ENCODE assay signal across 18 cellular contexts in genomic region chr11:94750319-94751215, GRCh38. TPM values are rescaled to one million over a fixed set of nuclear protein-coding genes. Genes with fewer than 3 reads are reported as not detected.
DNase-seq lines count a peak whose midpoint lies in the region; ATAC-seq, FAIRE-seq and TF ChIP-seq lines count a peak whose summit lies in the region.
"Had no signal": no experiment of that assay in that cellular context is flagged by ENCODE, and none has a peak within 500 bp of the region (broad histone marks: within the 10 kb centered on the region; RNA-seq: fewer than 3 reads in every experiment).

No MANE protein-coding gene starts in this region.

- ATAC-seq in GM21717 (IDR thresholded peaks at IDR 0.05; ENCODE audit: unreplicated experiment) (no peak), GM21447 (IDR thresholded peaks at IDR 0.05; ENCODE audit: unreplicated experiment) (no peak)
- ATAC-seq: activated T-cell treated with anti-CD3 and anti-CD28 coated beads, Interleukin-2, amount 50 U/mL, for 4 hours had no signal

- DNase-seq in KBM-7 (peak; percentile 58), dermis blood vessel endothelial cell (peak; percentile 64), keratinocyte (ENCODE audit: low read depth, low spot score) (no peak), DMS53 (lab: John Stamatoyannopoulos, UW) (no peak)
- DNase-seq in activated CD4-positive, alpha-beta T cell treated with anti-CD3 and anti-CD28 coated beads for 4 hours: no peak
- DNase-seq: activated T-cell treated with anti-CD3 and anti-CD28 coated beads, Interleukin-2, amount 50 U/mL, for 4 hours; adrenal gland; BE2C; DND-41; NCI-H1417; stimulated activated CD4-positive, alpha-beta T cell treated with anti-CD3 and anti-CD28 coated beads, Interleukin-2, amount 100 ng/mL, for 24 hours; stimulated activated CD8-positive, alpha-beta memory T cell treated with anti-CD3 and anti-CD28 coated beads, Interleukin-4, amount 100 ng/mL, for 48 hours had no signal

- peaks cover 35% of the 10 kb centered on the region for H3K79me2 ChIP-seq in keratinocyte (ENCODE audit: control insufficient read depth, insufficient read depth, low read length)

- H3K9me3 ChIP-seq in keratinocyte (ENCODE audit: control insufficient read depth, low read depth, low read length): no peaks in the 10 kb centered on the region
- H3K9me3 ChIP-seq in skeletal muscle tissue (ENCODE audit: control insufficient read depth in 3 of 3, low read length in 3 of 3): no peaks in the 10 kb centered on the region
- H3K9me3 ChIP-seq: adrenal gland, BE2C had no signal

- H3K4me1 ChIP-seq in keratinocyte (ENCODE audit: control insufficient read depth, extremely low read depth, insufficient read depth, low read length): peaks cover 92% of the 10 kb centered on the region
- H3K4me1 ChIP-seq in skeletal muscle tissue (ENCODE audit: control insufficient read depth in 3 of 3, insufficient read depth in 3 of 3, low read length in 3 of 3): peaks cover 37 to 56% (median 37%) of the 10 kb centered on the region in 3 donors
- H3K4me1 ChIP-seq: BE2C had no signal

- no peaks in the 10 kb centered on the region for H4K20me1 ChIP-seq in keratinocyte (ENCODE audit: control insufficient read depth, extremely low read depth, insufficient read depth, low read length)

- H3K27me3 ChIP-seq in keratinocyte (ENCODE audit: control insufficient read depth, extremely low read depth, insufficient read depth, low read length) (no peaks in the 10 kb centered on the region), skeletal muscle tissue (ENCODE audit: control insufficient read depth in 3 of 3, insufficient read depth in 3 of 3, low read length in 3 of 3) (no peaks in the 10 kb centered on the region)
- H3K27me3 ChIP-seq: adrenal gland, BE2C had no signal

- TF ChIP-seq CTCF in keratinocyte (optimal IDR thresholded peaks at IDR 0.05 in 1 of 3, IDR thresholded peaks at IDR 0.05 in 1 of 3, conservative IDR thresholded peaks at IDR 0.05 in 1 of 3; ENCODE audit: extremely low read depth in 1 of 3, insufficient read depth in 2 of 3, low read length in 3 of 3): no peak

- peak; percentile 53 for FAIRE-seq in keratinocyte (lab: Jason Lieb, UNC)
- FAIRE-seq: RCC 7860, urothelium cell line had no signal

- H3K9me1 ChIP-seq in keratinocyte (ENCODE audit: control insufficient read depth, extremely low read depth, insufficient read depth, low read length): peaks cover 3% of the 10 kb centered on the region

- peak overlapping the region; percentile 99 for H3K27ac ChIP-seq in keratinocyte (ENCODE audit: control insufficient read depth, insufficient read depth, low read length)
- peak overlapping the region; percentile 32 for H3K27ac ChIP-seq in skeletal muscle tissue (ENCODE audit: low read depth, low read length)

- H3K4me3 ChIP-seq in keratinocyte (ENCODE audit: control insufficient read depth in 2 of 3, extremely low read depth in 1 of 3, insufficient read depth in 2 of 3, low read depth in 1 of 3, low read length in 3 of 3) (peak overlapping the region in 2 of 3 experiments; percentile 4 to 19), skeletal muscle tissue (ENCODE audit: low read length in 3 of 3) (peak overlapping the region in 2 of 3 donors; percentile 6 to 26)
- H3K4me3 ChIP-seq: adrenal gland had no signal

- peak overlapping the region; percentile 48 for H3K9ac ChIP-seq in keratinocyte (ENCODE audit: control insufficient read depth, extremely low read depth, insufficient read depth, low read length)
- H3K9ac ChIP-seq in skeletal muscle tissue (ENCODE audit: low read depth in 1 of 3, low read length in 3 of 3): peak overlapping the region in 2 of 3 donors; percentile 18 to 55

- in situ Hi-C loops in KBM-7 (cut with MboI; ENCODE audit: low pct_unique_long_range_greater_than_20kb, low sequenced_read_pairs): loop anchor here (25.0 kb wide), 1 partner anchor 113 kb away; no protein-coding TSS in a partner anchor

- H2AFZ ChIP-seq in keratinocyte (ENCODE audit: control insufficient read depth, low read length): no peak overlapping the region

- H3K4me2 ChIP-seq in keratinocyte (ENCODE audit: control insufficient read depth, extremely low read depth, insufficient read depth, low read depth, low read length): peak overlapping the region; percentile 68

- dilution Hi-C loops in keratinocyte (cut with MboI; ENCODE audit: extremely low pct_ligation_motif_present, low sequenced_read_pairs): no loop called here

- H3K36me3 ChIP-seq in keratinocyte (ENCODE audit: control insufficient read depth in 2 of 2, extremely low read depth in 1 of 2, insufficient read depth in 2 of 2, low read length in 2 of 2): peaks cover 5 to 22% of the 10 kb centered on the region in 2 experiments
- H3K36me3 ChIP-seq in skeletal muscle tissue (ENCODE audit: control insufficient read depth in 3 of 3, insufficient read depth in 3 of 3, low read length in 3 of 3): peaks cover 0 to 4% (median 3%) of the 10 kb centered on the region in 3 donors
- H3K36me3 ChIP-seq: adrenal gland, BE2C had no signal

RNA-seq across cellular contexts. Expression of gene AMOTL1, which starts 17.6 kb away (rescaled TPM):
- total RNA-seq in dermis blood vessel endothelial cell (38.1 and 53.4 TPM in 2 replicates), skeletal muscle tissue (79.3 TPM)
- polyA plus RNA-seq in keratinocyte: 62.4 to 110 TPM (median 86.5 TPM) in 3 replicates
- polyA plus RNA-seq in keratinocyte (2011; ENCODE audit: low read depth): 28.9 TPM
- 58.9 and 89.6 TPM in 2 replicates for polyA plus RNA-seq in keratinocyte (2011; cell fraction: cytosol; rRNA removed)
- polyA plus RNA-seq in keratinocyte (2011; cell fraction: nucleus; rRNA removed): 149 and 163 TPM in 2 replicates
- 31.6 and 98.4 TPM in 2 replicates for polyA plus RNA-seq in keratinocyte (2012; ENCODE audit: low replicate concordance)
- polyA minus RNA-seq in keratinocyte: 140 to 193 TPM (median 155 TPM) in 3 replicates
- polyA minus RNA-seq in keratinocyte (2011; cell fraction: cytosol; rRNA and poly(A)+ RNA removed): 103 TPM
- polyA minus RNA-seq in keratinocyte (2011; cell fraction: nucleus; rRNA and poly(A)+ RNA removed): 195 and 328 TPM in 2 replicates
- polyA plus RNA-seq: IgD-negative memory B cell had no signal

Comparison
In these comparisons a context has a peak if more than half of its experiments do, and no peak if none do; other contexts are left out.
1. DNase-seq: peak in KBM-7 (single experiment) and dermis blood vessel endothelial cell (single experiment); none in keratinocyte (single experiment), activated CD4-positive, alpha-beta T cell treated with anti-CD3 and anti-CD28 coated beads for 4 hours (0 of 2) and DMS53 (single experiment).